Comparison of ENCODE assay signal across 1 cellular context in genomic region chr1:88684482-88685238, GRCh38.
A peak's percentile ranks its signal among the peaks of the same experiment; 100 is the strongest.
TF ChIP-seq lines count a peak whose summit lies in the region.

No MANE protein-coding gene starts in this region.

TF ChIP-seq in HepG2, 621 proteins besides CTCF, POLR2A, EP300 and RAD21 (continued from another document and continues in another):
- TF ChIP-seq ZNF800 (CRISPR knock-in tag; IDR thresholded peaks at IDR 0.05) (no peak; the same call in 1 of the 2 replicates), PHF21A (CRISPR knock-in tag; IDR thresholded peaks at IDR 0.05) (no peak), ZBTB7B (CRISPR knock-in tag; IDR thresholded peaks at IDR 0.05) (peak; percentile 29; the same call in 1 of the 2 replicates), IKZF4 (CRISPR knock-in tag; IDR thresholded peaks at IDR 0.05; ENCODE audit: borderline replicate concordance, low read depth, not compliant biosample characterization) (no peak), ZNF432 (CRISPR knock-in tag; IDR thresholded peaks at IDR 0.05; ENCODE audit: borderline replicate concordance) (no peak), TMF1 (CRISPR knock-in tag; IDR thresholded peaks at IDR 0.05; ENCODE audit: low read depth) (no peak), HDAC2 (CRISPR knock-in tag; IDR thresholded peaks at IDR 0.05) (no peak), KMT2A (CRISPR knock-in tag; IDR thresholded peaks at IDR 0.05) (no peak; the same call in 1 of the 2 replicates), RFX3 (CRISPR knock-in tag; IDR thresholded peaks at IDR 0.05) (no peak), ARHGAP35 (CRISPR knock-in tag; IDR thresholded peaks at IDR 0.05; ENCODE audit: borderline replicate concordance) (no peak), ZNF317 (CRISPR knock-in tag; IDR thresholded peaks at IDR 0.05) (0 out of 2 replicates have a peak, but pooled peaks have one; percentile 30), ZNF207 (IDR thresholded peaks at IDR 0.05; ENCODE audit: borderline replicate concordance) (no peak), FOXK1 (CRISPR knock-in tag; IDR thresholded peaks at IDR 0.05; ENCODE audit: borderline replicate concordance, low read depth) (peak; percentile 45; the same call in 1 of the 2 replicates), PRDM15 (CRISPR knock-in tag; IDR thresholded peaks at IDR 0.05) (no peak), ARID3A (IDR thresholded peaks at IDR 0.05; ENCODE audit: low read depth, low read length) (no peak), ZFP41 (CRISPR knock-in tag; IDR thresholded peaks at IDR 0.05; ENCODE audit: borderline replicate concordance) (no peak), ZNF337 (CRISPR knock-in tag; IDR thresholded peaks at IDR 0.05; ENCODE audit: borderline replicate concordance, low read depth) (no peak), KDM6A (CRISPR knock-in tag; IDR thresholded peaks at IDR 0.05; ENCODE audit: low read depth) (no peak), BRF2 (CRISPR knock-in tag; IDR thresholded peaks at IDR 0.05) (no peak), HNRNPLL (IDR thresholded peaks at IDR 0.05; ENCODE audit: low read depth, low read length, poor library complexity, severe bottlenecking) (peak; percentile 94), MXD3 (CRISPR knock-in tag; IDR thresholded peaks at IDR 0.05) (0 out of 2 replicates have a peak, but pooled peaks have one; percentile 25), RBM22 (optimal IDR thresholded peaks at IDR 0.05; ENCODE audit: low read length) (no peak), CBX5 (CRISPR knock-in tag; IDR thresholded peaks at IDR 0.05; ENCODE audit: borderline replicate concordance) (no peak), ZNF782 (CRISPR knock-in tag; IDR thresholded peaks at IDR 0.05; ENCODE audit: borderline replicate concordance) (0 out of 2 replicates have a peak, but pooled peaks have one; percentile 86), NKX3-1 (CRISPR knock-in tag; IDR thresholded peaks at IDR 0.05) (0 out of 2 replicates have a peak, but pooled peaks have one; percentile 23), CREB3 (CRISPR knock-in tag; IDR thresholded peaks at IDR 0.05) (peak; percentile 46; the same call in 1 of the 2 replicates), MYNN (CRISPR knock-in tag; IDR thresholded peaks at IDR 0.05; ENCODE audit: low read depth) (no peak), ARID4A (CRISPR knock-in tag; IDR thresholded peaks at IDR 0.05; ENCODE audit: borderline replicate concordance) (peak; percentile 56), ZBTB37 (CRISPR knock-in tag; IDR thresholded peaks at IDR 0.05) (peak; percentile 24; the same call in 1 of the 2 replicates), NR2C2 (CRISPR knock-in tag; IDR thresholded peaks at IDR 0.05; ENCODE audit: borderline replicate concordance) (no peak), ZNF512B (CRISPR knock-in tag; IDR thresholded peaks at IDR 0.05; ENCODE audit: borderline replicate concordance) (0 out of 2 replicates have a peak, but pooled peaks have one; percentile 16), ZNF556 (CRISPR knock-in tag; IDR thresholded peaks at IDR 0.05; ENCODE audit: borderline replicate concordance) (no peak), ATF3 (CRISPR knock-in tag; IDR thresholded peaks at IDR 0.05) (no peak), XBP1 (CRISPR knock-in tag; IDR thresholded peaks at IDR 0.05) (no peak), GATAD1 (CRISPR knock-in tag; IDR thresholded peaks at IDR 0.05) (no peak), HES4 (CRISPR knock-in tag; IDR thresholded peaks at IDR 0.05; ENCODE audit: borderline replicate concordance) (no peak), NFIC (IDR thresholded peaks at IDR 0.05; ENCODE audit: low read length) (no peak), ZNF276 (CRISPR knock-in tag; IDR thresholded peaks at IDR 0.05; ENCODE audit: low read depth) (no peak)
